In the genomic region with DNA sequence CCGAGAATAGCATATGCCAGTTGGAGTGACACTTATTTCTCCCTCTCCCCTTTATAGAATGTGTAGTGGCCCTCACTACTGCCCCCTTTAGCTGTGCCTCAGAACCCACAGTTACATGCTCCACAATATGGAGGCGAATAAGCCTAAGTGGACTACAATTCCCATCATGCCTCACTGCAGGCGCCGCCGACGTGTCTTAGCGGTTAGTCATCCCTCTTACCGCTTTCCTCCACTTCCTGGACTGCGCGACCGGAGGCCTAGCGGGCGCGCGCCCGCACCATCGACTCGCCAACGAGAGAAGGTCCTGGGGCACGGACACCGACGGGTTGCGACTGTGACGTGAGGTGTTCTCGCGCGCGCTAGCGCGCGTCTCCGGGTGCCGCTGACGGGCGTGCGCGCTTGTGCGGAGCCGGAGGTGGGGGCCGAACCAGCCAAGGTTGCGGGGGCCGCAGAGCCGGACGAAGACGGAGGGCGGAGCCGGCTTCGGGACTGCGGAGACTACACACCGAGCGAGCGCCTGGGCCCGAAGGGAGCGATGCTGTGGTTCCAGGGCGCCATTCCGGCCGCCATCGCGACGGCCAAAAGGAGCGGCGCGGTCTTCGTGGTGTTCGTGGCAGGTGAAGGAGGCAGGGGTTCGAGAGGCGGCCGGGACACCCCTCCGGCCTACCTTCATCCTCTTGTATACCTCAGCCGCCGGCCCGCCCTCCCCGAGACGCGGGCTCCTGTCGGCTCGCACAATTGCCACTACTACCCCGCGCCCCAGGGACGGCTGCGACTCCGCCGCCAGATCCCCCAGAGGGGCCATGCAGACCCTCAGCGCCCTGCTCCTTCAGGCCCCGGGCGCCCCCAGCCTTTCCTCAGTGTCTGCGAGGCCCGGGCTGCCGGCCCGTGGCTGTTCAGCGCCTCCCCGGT, we compare ENCODE assay signal across 1 cellular context.
TF ChIP-seq lines count a peak whose summit lies in the region.

Gene UBXN4, plus strand, starts transcription at position 461 of the 912 bp plus-strand sequence. Its CDS starts 75 bp downstream, at position 536.

TF ChIP-seq in GM12878, 131 proteins besides CTCF, POLR2A, EP300 and RAD21 (continued from another document and continues in another):
- TF ChIP-seq, protein P1, sequence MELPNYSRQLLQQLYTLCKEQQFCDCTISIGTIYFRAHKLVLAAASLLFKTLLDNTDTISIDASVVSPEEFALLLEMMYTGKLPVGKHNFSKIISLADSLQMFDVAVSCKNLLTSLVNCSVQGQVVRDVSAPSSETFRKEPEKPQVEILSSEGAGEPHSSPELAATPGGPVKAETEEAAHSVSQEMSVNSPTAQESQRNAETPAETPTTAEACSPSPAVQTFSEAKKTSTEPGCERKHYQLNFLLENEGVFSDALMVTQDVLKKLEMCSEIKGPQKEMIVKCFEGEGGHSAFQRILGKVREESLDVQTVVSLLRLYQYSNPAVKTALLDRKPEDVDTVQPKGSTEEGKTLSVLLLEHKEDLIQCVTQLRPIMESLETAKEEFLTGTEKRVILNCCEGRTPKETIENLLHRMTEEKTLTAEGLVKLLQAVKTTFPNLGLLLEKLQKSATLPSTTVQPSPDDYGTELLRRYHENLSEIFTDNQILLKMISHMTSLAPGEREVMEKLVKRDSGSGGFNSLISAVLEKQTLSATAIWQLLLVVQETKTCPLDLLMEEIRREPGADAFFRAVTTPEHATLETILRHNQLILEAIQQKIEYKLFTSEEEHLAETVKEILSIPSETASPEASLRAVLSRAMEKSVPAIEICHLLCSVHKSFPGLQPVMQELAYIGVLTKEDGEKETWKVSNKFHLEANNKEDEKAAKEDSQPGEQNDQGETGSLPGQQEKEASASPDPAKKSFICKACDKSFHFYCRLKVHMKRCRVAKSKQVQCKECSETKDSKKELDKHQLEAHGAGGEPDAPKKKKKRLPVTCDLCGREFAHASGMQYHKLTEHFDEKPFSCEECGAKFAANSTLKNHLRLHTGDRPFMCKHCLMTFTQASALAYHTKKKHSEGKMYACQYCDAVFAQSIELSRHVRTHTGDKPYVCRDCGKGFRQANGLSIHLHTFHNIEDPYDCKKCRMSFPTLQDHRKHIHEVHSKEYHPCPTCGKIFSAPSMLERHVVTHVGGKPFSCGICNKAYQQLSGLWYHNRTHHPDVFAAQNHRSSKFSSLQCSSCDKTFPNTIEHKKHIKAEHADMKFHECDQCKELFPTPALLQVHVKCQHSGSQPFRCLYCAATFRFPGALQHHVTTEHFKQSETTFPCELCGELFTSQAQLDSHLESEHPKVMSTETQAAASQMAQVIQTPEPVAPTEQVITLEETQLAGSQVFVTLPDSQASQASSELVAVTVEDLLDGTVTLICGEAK (IDR thresholded peaks at IDR 0.05; ENCODE audit: borderline replicate concordance) = peak; percentile 54; the same call in 1 of the 2 replicates
- TF ChIP-seq, protein P2, sequence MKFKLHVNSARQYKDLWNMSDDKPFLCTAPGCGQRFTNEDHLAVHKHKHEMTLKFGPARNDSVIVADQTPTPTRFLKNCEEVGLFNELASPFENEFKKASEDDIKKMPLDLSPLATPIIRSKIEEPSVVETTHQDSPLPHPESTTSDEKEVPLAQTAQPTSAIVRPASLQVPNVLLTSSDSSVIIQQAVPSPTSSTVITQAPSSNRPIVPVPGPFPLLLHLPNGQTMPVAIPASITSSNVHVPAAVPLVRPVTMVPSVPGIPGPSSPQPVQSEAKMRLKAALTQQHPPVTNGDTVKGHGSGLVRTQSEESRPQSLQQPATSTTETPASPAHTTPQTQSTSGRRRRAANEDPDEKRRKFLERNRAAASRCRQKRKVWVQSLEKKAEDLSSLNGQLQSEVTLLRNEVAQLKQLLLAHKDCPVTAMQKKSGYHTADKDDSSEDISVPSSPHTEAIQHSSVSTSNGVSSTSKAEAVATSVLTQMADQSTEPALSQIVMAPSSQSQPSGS (IDR thresholded peaks at IDR 0.05; ENCODE audit: low read length) = 0 out of 2 replicates have a peak, but pooled peaks have one; percentile 32
- TF ChIP-seq WRNIP1 (IDR thresholded peaks at IDR 0.05; ENCODE audit: borderline replicate concordance, low read depth, low read length) (no peak), SIX5 (IDR thresholded peaks at IDR 0.05; ENCODE audit: low read depth, low read length, severe bottlenecking) (peak; percentile 86), PAX5 (IDR thresholded peaks at IDR 0.05; ENCODE audit: borderline replicate concordance, low read depth, low read length) (peak; percentile 62), CBFB (IDR thresholded peaks at IDR 0.05; ENCODE audit: low read depth) (peak; percentile 25; the same call in 1 of the 2 replicates), TCF7 (IDR thresholded peaks at IDR 0.05; ENCODE audit: borderline replicate concordance) (no peak), BHLHE40 (IDR thresholded peaks at IDR 0.05; ENCODE audit: borderline replicate concordance in 1 of 2, low read depth in 2 of 2, low read length in 1 of 2) (peak; percentile 52 to 83), SRF (IDR thresholded peaks at IDR 0.05; ENCODE audit: low read depth in 2 of 2, low read length in 2 of 2) (peak in 1 of 2 experiments; percentile 41; a peak in 1 of 4 replicates), CHD2 (IDR thresholded peaks at IDR 0.05; ENCODE audit: borderline replicate concordance, low read depth, low read length) (peak; percentile 79), SP1 (IDR thresholded peaks at IDR 0.05; ENCODE audit: low read depth, low read length) (no peak), YY1 (IDR thresholded peaks at IDR 0.05; ENCODE audit: low read depth, low read length) (peak; percentile 94), NR2C2 (IDR thresholded peaks at IDR 0.05; ENCODE audit: borderline replicate concordance, control insufficient read depth, insufficient read length, low read depth) (no peak), MEF2B (IDR thresholded peaks at IDR 0.05; ENCODE audit: partially characterized antibody, poor library complexity, severe bottlenecking) (no peak), EGR1 (IDR thresholded peaks at IDR 0.05; ENCODE audit: borderline replicate concordance in 1 of 2, low read depth in 2 of 2, low read length in 2 of 2) (peak; percentile 35 to 81; a peak in 2 of 3 replicates), RFX5 (IDR thresholded peaks at IDR 0.05; ENCODE audit: low read depth, low read length) (no peak), FOS (IDR thresholded peaks at IDR 0.05; ENCODE audit: borderline replicate concordance, extremely low read depth, insufficient read length) (no peak), EZH2 (IDR thresholded peaks at IDR 0.05; ENCODE audit: borderline replicate concordance, control insufficient read depth, low read depth, low read length) (no peak), ZNF24 (IDR thresholded peaks at IDR 0.05) (no peak), ZNF217 (IDR thresholded peaks at IDR 0.05) (peak; percentile 78; the same call in 1 of the 2 replicates), TCF12 (IDR thresholded peaks at IDR 0.05; ENCODE audit: low read depth, low read length) (no peak), ZZZ3 (IDR thresholded peaks at IDR 0.05; ENCODE audit: control insufficient read depth, insufficient read length, low read depth) (no peak), TAF1 (IDR thresholded peaks at IDR 0.05; ENCODE audit: borderline replicate concordance, low read depth, low read length) (peak; percentile 79), BMI1 (IDR thresholded peaks at IDR 0.05; ENCODE audit: borderline replicate concordance) (no peak), HCFC1 (IDR thresholded peaks at IDR 0.05; ENCODE audit: low read length) (peak; percentile 94), SIN3A (IDR thresholded peaks at IDR 0.05; ENCODE audit: low read depth, low read length) (peak; percentile 38; the same call in 1 of the 2 replicates), ESRRA (IDR thresholded peaks at IDR 0.05; ENCODE audit: low read length) (no peak), CBX3 (IDR thresholded peaks at IDR 0.05; ENCODE audit: borderline replicate concordance, low read depth) (no peak), ZNF207 (IDR thresholded peaks at IDR 0.05; ENCODE audit: borderline replicate concordance) (peak; percentile 18; the same call in 1 of the 2 replicates), IKZF1 (conservative IDR thresholded peaks at IDR 0.05) (peak; percentile 83), HDAC6 (IDR thresholded peaks at IDR 0.05; ENCODE audit: unreplicated experiment) (no peak), CREM (IDR thresholded peaks at IDR 0.05; ENCODE audit: low read depth) (peak; percentile 93), TARDBP (IDR thresholded peaks at IDR 0.05; ENCODE audit: borderline replicate concordance) (peak; percentile 6; the same call in 1 of the 2 replicates), ZNF274 (IDR thresholded peaks at IDR 0.05; ENCODE audit: insufficient read depth, insufficient read length) (no peak), USF1 (IDR thresholded peaks at IDR 0.05; ENCODE audit: borderline replicate concordance, extremely low read length, insufficient read depth, low read depth, low read length) (no peak), SUZ12 (IDR thresholded peaks at IDR 0.05; ENCODE audit: unreplicated experiment) (no peak), SMARCA5 (IDR thresholded peaks at IDR 0.05) (peak; percentile 88), KAT2A (conservative IDR thresholded peaks at IDR 0.05; ENCODE audit: control insufficient read depth, low read depth, low read length) (no peak), BACH1 (IDR thresholded peaks at IDR 0.05; ENCODE audit: borderline replicate concordance) (peak; percentile 97), BRCA1 (IDR thresholded peaks at IDR 0.05; ENCODE audit: low read depth, low read length) (0 out of 2 replicates have a peak, but pooled peaks have one; percentile 37), SMAD1 (IDR thresholded peaks at IDR 0.05; ENCODE audit: low read depth, partially characterized antibody) (no peak), ZBTB4 (CRISPR knock-in tag; IDR thresholded peaks at IDR 0.05) (no peak), NR2F1 (conservative IDR thresholded peaks at IDR 0.05) (peak; percentile 51), RCOR1 (conservative IDR thresholded peaks at IDR 0.05; ENCODE audit: low read depth, low read length) (no peak), HDAC2 (IDR thresholded peaks at IDR 0.05) (no peak), CBX5 (IDR thresholded peaks at IDR 0.05; ENCODE audit: low read depth) (no peak), E2F4 (IDR thresholded peaks at IDR 0.05; ENCODE audit: low read depth, low read length) (0 out of 2 replicates have a peak, but pooled peaks have one; percentile 29)
- TF ChIP-seq, protein P3, sequence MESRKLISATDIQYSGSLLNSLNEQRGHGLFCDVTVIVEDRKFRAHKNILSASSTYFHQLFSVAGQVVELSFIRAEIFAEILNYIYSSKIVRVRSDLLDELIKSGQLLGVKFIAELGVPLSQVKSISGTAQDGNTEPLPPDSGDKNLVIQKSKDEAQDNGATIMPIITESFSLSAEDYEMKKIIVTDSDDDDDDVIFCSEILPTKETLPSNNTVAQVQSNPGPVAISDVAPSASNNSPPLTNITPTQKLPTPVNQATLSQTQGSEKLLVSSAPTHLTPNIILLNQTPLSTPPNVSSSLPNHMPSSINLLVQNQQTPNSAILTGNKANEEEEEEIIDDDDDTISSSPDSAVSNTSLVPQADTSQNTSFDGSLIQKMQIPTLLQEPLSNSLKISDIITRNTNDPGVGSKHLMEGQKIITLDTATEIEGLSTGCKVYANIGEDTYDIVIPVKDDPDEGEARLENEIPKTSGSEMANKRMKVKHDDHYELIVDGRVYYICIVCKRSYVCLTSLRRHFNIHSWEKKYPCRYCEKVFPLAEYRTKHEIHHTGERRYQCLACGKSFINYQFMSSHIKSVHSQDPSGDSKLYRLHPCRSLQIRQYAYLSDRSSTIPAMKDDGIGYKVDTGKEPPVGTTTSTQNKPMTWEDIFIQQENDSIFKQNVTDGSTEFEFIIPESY (IDR thresholded peaks at IDR 0.05) = no peak
